In genomic region chr13:48221301-48222190, GRCh38 we compare ENCODE assay signal across 1 cellular context.
TF ChIP-seq lines count a peak whose summit lies in the region.

No MANE protein-coding gene starts in this region.

TF ChIP-seq in endothelial cell of umbilical vein, 7 proteins besides CTCF, POLR2A, EP300 and RAD21 (continued from another document):
- TF ChIP-seq MAX (IDR thresholded peaks at IDR 0.05; ENCODE audit: insufficient read depth, insufficient read length) = no peak
TF ChIP-seq in endothelial cell of umbilical vein: peak in this region for 0.
